ENCODE assay signal across 18 cellular contexts in genomic region chr20:33431797-33432381, GRCh38. TPM values are rescaled to one million over a fixed set of nuclear protein-coding genes. Genes with fewer than 3 reads are reported as not detected.
DNase-seq lines count a peak whose midpoint lies in the region; ATAC-seq, FAIRE-seq and TF ChIP-seq lines count a peak whose summit lies in the region.
"Had no signal": no experiment of that assay in that cellular context is flagged by ENCODE, and none has a peak within 500 bp of the region (broad histone marks: within the 10 kb centered on the region; RNA-seq: fewer than 3 reads in every experiment).

No MANE protein-coding gene starts in this region.

- H3K36me3 ChIP-seq in HepG2 (replicated peaks in 1 of 2; ENCODE audit: control insufficient read depth in 1 of 2, insufficient read depth in 2 of 2, low read length in 2 of 2): peaks cover 3 to 6% of the 10 kb centered on the region in 2 experiments; a peak in 2 of 5 replicates
- H3K36me3 ChIP-seq in right lobe of liver: no peaks in the 10 kb centered on the region
- peaks cover 22% of the 10 kb centered on the region for H3K36me3 ChIP-seq in cardiac muscle cell
- H3K36me3 ChIP-seq: SJCRH30 had no signal

- no peak overlapping the region for H3K9ac ChIP-seq in HepG2 (ENCODE audit: insufficient read depth, low read depth, low read length)

- no peak overlapping the region for H3K4me2 ChIP-seq in HepG2 (ENCODE audit: low read depth, low read length)

- TF ChIP-seq EP300 in HepG2 (IDR thresholded peaks at IDR 0.05; ENCODE audit: low read depth in 2 of 2, low read length in 2 of 2) (no peak), HepG2 (CRISPR knock-in tag; IDR thresholded peaks at IDR 0.05; ENCODE audit: borderline replicate concordance) (no peak)

- TF ChIP-seq CTCF in HepG2 (CRISPR knock-in tag; IDR thresholded peaks at IDR 0.05) (no peak), right lobe of liver (IDR thresholded peaks at IDR 0.05) (no peak), cardiac muscle cell (IDR thresholded peaks at IDR 0.05; ENCODE audit: low read depth, low read length) (no peak), progenitor cell of endocrine pancreas (IDR thresholded peaks at IDR 0.05; ENCODE audit: unreplicated experiment) (no peak), endothelial cell (IDR thresholded peaks at IDR 0.05; ENCODE audit: unreplicated experiment) (no peak)

- H3K36me3 Mint-ChIP-seq in progenitor cell of endocrine pancreas (ENCODE audit: insufficient read depth): no peaks in the 10 kb centered on the region
- H3K36me3 Mint-ChIP-seq in endothelial cell (ENCODE audit: low read depth, unreplicated experiment): no peaks in the 10 kb centered on the region

- BruUV-seq in HepG2 (replicated peaks; lab: Mats Ljungman, UMichigan): no TSS peak

- POLR2A ChIA-PET in HepG2 (lab: Yijun Ruan, JAX): interaction anchor here (1.5 kb wide), 1 partner anchor 11 kb away, joined by 8 read pairs; the partner anchor contains the start of gene SNTA1

- H3K4me3 ChIP-seq in HepG2 (replicated peaks in 1 of 3; ENCODE audit: insufficient read depth in 1 of 3, low read depth in 2 of 3, low read length in 3 of 3): no peak overlapping the region
- no peak overlapping the region for H3K4me3 ChIP-seq in right lobe of liver
- no peak overlapping the region for H3K4me3 ChIP-seq in cardiac muscle cell
- H3K4me3 ChIP-seq: HAP-1, SJCRH30 had no signal

- WGBS in HepG2 (ENCODE audit: low lambda C conversion rate): 78% methylated on average over 5 of the region's 5 CpGs
- WGBS in right lobe of liver (ENCODE audit: insufficient coverage, low coverage, low lambda C conversion rate, missing lambda C conversion rate): 69% methylated on average over 2 of the region's 5 CpGs

- H3K4me1 ChIP-seq in HepG2 (ENCODE audit: insufficient read depth, low read length): peaks cover 9% of the 10 kb centered on the region
- no peaks in the 10 kb centered on the region for H3K4me1 ChIP-seq in right lobe of liver
- H3K4me1 ChIP-seq in cardiac muscle cell (ENCODE audit: low read depth): peaks cover 14% of the 10 kb centered on the region
- H3K4me1 ChIP-seq: HAP-1, SJCRH30 had no signal

- CTCF ChIA-PET in HepG2 (lab: Yijun Ruan, JAX; ENCODE audit: low intra/inter-chr PET ratio, low total read pairs): no interaction called here

- TF ChIP-seq POLR2A in HepG2 (IDR thresholded peaks at IDR 0.05; ENCODE audit: insufficient read depth in 1 of 2, low read depth in 2 of 2, low read length in 2 of 2): no peak
- no peak for TF ChIP-seq POLR2A in right lobe of liver (IDR thresholded peaks at IDR 0.05)

- no peaks in the 10 kb centered on the region for H4K20me1 ChIP-seq in HepG2 (ENCODE audit: insufficient read depth, low read length)

- H3K27me3 Mint-ChIP-seq in progenitor cell of endocrine pancreas (no peaks in the 10 kb centered on the region), endothelial cell (ENCODE audit: unreplicated experiment) (peaks cover 2% of the 10 kb centered on the region)
- H3K27me3 Mint-ChIP-seq: activated naive CD4-positive, alpha-beta T cell treated with anti-CD3 and anti-CD28 coated beads, Interleukin-2, amount 50 U/mL, for 24 hours; CD8-positive, alpha-beta memory T cell had no signal

- no peak for TF ChIP-seq RAD21 in HepG2 (CRISPR knock-in tag; IDR thresholded peaks at IDR 0.05)

- no peak overlapping the region for H2AFZ ChIP-seq in HepG2 (ENCODE audit: low read length)

- no peaks in the 10 kb centered on the region for H3K9me3 ChIP-seq in HepG2 (ENCODE audit: low read length)
- no peaks in the 10 kb centered on the region for H3K9me3 ChIP-seq in right lobe of liver
- no peaks in the 10 kb centered on the region for H3K9me3 ChIP-seq in cardiac muscle cell (ENCODE audit: low read depth)
- H3K9me3 ChIP-seq: HAP-1, SJCRH30 had no signal

- no peak for FAIRE-seq in HepG2 (lab: Jason Lieb, UNC)
- FAIRE-seq in GM19239 (lab: Jason Lieb, UNC): no peak
- FAIRE-seq: A204.1 had no signal

- intact Hi-C loops in HepG2 (cut with micrococcal nuclease; ENCODE audit: unreplicated experiment): no loop called here
- intact Hi-C loops in right lobe of liver (cut with DNase I): no loop called here

- no peaks in the 10 kb centered on the region for H3K79me2 ChIP-seq in HepG2 (ENCODE audit: insufficient read depth, low read length)

- H3K9me3 Mint-ChIP-seq in progenitor cell of endocrine pancreas (ENCODE audit: low read depth) (no peaks in the 10 kb centered on the region), endothelial cell (ENCODE audit: unreplicated experiment) (no peaks in the 10 kb centered on the region)
- H3K9me3 Mint-ChIP-seq: activated naive CD4-positive, alpha-beta T cell treated with anti-CD3 and anti-CD28 coated beads, Interleukin-2, amount 50 U/mL, for 24 hours; CD8-positive, alpha-beta memory T cell had no signal

- no peaks in the 10 kb centered on the region for H3K27me3 ChIP-seq in HepG2 (ENCODE audit: control insufficient read depth in 1 of 2, insufficient read depth in 2 of 2, low read length in 2 of 2)
- H3K27me3 ChIP-seq in right lobe of liver: no peaks in the 10 kb centered on the region
- H3K27me3 ChIP-seq in cardiac muscle cell: no peaks in the 10 kb centered on the region
- H3K27me3 ChIP-seq: SJCRH30 had no signal

- DNase-seq in HepG2 (ENCODE audit: low spot score): peak; percentile 42
- no peak for DNase-seq in right lobe of liver
- DNase-seq in cardiac muscle cell (ENCODE audit: low read depth in 1 of 2, low spot score in 1 of 2): peak in 1 of 2 donors; percentile 35
- no peak for DNase-seq in progenitor cell of endocrine pancreas (ENCODE audit: low spot score, unreplicated experiment)
- DNase-seq in GM19239 (ENCODE audit: insufficient read length, low spot score): no peak
- DNase-seq in endothelial cell (ENCODE audit: low spot score): no peak
- DNase-seq: activated CD4-positive, alpha-beta T cell treated with anti-CD3 and anti-CD28 coated beads for 48 hours; CD8-positive, alpha-beta memory T cell; EL; left colon; NCI-H1930; NCI-H446 treated with DMSO at 0.1 percent for 48 hours; SJCRH30 had no signal

- H3K27ac ChIP-seq in HepG2 (ENCODE audit: extremely low read length, insufficient read depth, low read length): no peak overlapping the region
- H3K27ac ChIP-seq in right lobe of liver: no peak overlapping the region
- H3K27ac ChIP-seq in cardiac muscle cell: peak overlapping the region; percentile 68
- H3K27ac ChIP-seq: SJCRH30 had no signal

- no peak for ATAC-seq in HepG2
- ATAC-seq in right lobe of liver: no peak
- ATAC-seq in HG03095 (IDR thresholded peaks at IDR 0.05; ENCODE audit: unreplicated experiment): no peak
- no peak for ATAC-seq in HG03469 (IDR thresholded peaks at IDR 0.05; ENCODE audit: unreplicated experiment)
- ATAC-seq: left colon had no signal

- H3K27ac Mint-ChIP-seq in progenitor cell of endocrine pancreas (peak overlapping the region; percentile 7), endothelial cell (ENCODE audit: unreplicated experiment) (no peak overlapping the region)
- H3K27ac Mint-ChIP-seq: activated naive CD4-positive, alpha-beta T cell treated with anti-CD3 and anti-CD28 coated beads, Interleukin-2, amount 50 U/mL, for 24 hours had no signal

- H3K4me1 Mint-ChIP-seq in progenitor cell of endocrine pancreas (ENCODE audit: low read depth) (no peaks in the 10 kb centered on the region), endothelial cell (ENCODE audit: unreplicated experiment) (no peaks in the 10 kb centered on the region)
- H3K4me1 Mint-ChIP-seq: activated naive CD4-positive, alpha-beta T cell treated with anti-CD3 and anti-CD28 coated beads, Interleukin-2, amount 50 U/mL, for 24 hours; CD8-positive, alpha-beta memory T cell had no signal

- H3K4me3 Mint-ChIP-seq in progenitor cell of endocrine pancreas (ENCODE audit: low read depth) (no peak overlapping the region), endothelial cell (ENCODE audit: unreplicated experiment) (no peak overlapping the region)
- H3K4me3 Mint-ChIP-seq: activated naive CD4-positive, alpha-beta T cell treated with anti-CD3 and anti-CD28 coated beads, Interleukin-2, amount 50 U/mL, for 24 hours; CD8-positive, alpha-beta memory T cell had no signal

- in situ Hi-C loops in HepG2 (cut with HindIII; ENCODE audit: extremely low pct_ligation_motif_present, low pct_unique_long_range_greater_than_20kb): no loop called here

RNA-seq across cellular contexts. Expression of gene SNTA1, which starts 11.7 kb away (rescaled TPM):
- total RNA-seq in HepG2 (2016; rRNA removed; fragmentation: Illumina TruSeq; extraction: Trizol) (14.8 and 16.4 TPM in 2 replicates), right lobe of liver (10 to 100 TPM in 2 of 6 experiments, 1 to 10 TPM in 4; 6.5 to 13.3 (median 8.1) TPM), cardiac muscle cell (408 and 409 TPM in 2 replicates), progenitor cell of endocrine pancreas (5.8 and 6.7 TPM in 2 replicates), endothelial cell (ENCODE audit: unreplicated experiment) (1.6 TPM)
- total RNA-seq in HepG2 (2016; cell fraction: cytosol; rRNA removed; fragmentation: Illumina TruSeq; extraction: Trizol; ENCODE audit: low read depth): 21.1 and 21.6 TPM in 2 replicates
- total RNA-seq in HepG2 (2016; cell fraction: insoluble cytoplasmic fraction; rRNA removed; fragmentation: Illumina TruSeq; extraction: Trizol): 13.2 and 16.1 TPM in 2 replicates
- 33.7 and 34.5 TPM in 2 replicates for total RNA-seq in HepG2 (2016; cell fraction: membrane; rRNA removed; fragmentation: Illumina TruSeq; extraction: Trizol)
- 7.4 and 8.0 TPM in 2 replicates for total RNA-seq in HepG2 (2016; cell fraction: nucleus; rRNA removed; fragmentation: Illumina TruSeq; extraction: Trizol)
- polyA plus RNA-seq in HepG2 (2011; rRNA removed) (18.3 and 21.2 TPM in 2 replicates), cardiac muscle cell (329 and 393 TPM in 2 replicates)
- 18.9 and 24.9 TPM in 2 replicates for polyA plus RNA-seq in HepG2 (2011; cell fraction: cytosol; rRNA removed)
- 15.4 and 17.2 TPM in 2 replicates for polyA plus RNA-seq in HepG2 (2011; cell fraction: nucleus; rRNA removed)
- polyA plus RNA-seq in HepG2 (2012): 9.0 and 11.0 TPM in 2 replicates
- polyA plus RNA-seq in HepG2 (2016; cell fraction: cytosol; fragmentation: Illumina TruSeq; extraction: Trizol; ENCODE audit: low read depth): 26.2 and 27.1 TPM in 2 replicates
- polyA plus RNA-seq in HepG2 (2016; cell fraction: insoluble cytoplasmic fraction; fragmentation: Illumina TruSeq; extraction: Trizol; ENCODE audit: low read depth): 14.6 and 16.1 TPM in 2 replicates
- polyA plus RNA-seq in HepG2 (2016; cell fraction: membrane; fragmentation: Illumina TruSeq; extraction: Trizol; ENCODE audit: low read depth): 32.9 and 35.0 TPM in 2 replicates
- polyA plus RNA-seq in HepG2 (2016; cell fraction: nucleus; fragmentation: Illumina TruSeq; extraction: Trizol; ENCODE audit: insufficient read depth, low read depth): 13.5 and 15.1 TPM in 2 replicates
- polyA minus RNA-seq in HepG2 (2011; rRNA and poly(A)+ RNA removed; ENCODE audit: low replicate concordance): 11.3 and 23.6 TPM in 2 replicates
- 10.6 and 10.7 TPM in 2 replicates for polyA minus RNA-seq in HepG2 (2011; cell fraction: cytosol; rRNA and poly(A)+ RNA removed)
- 3.6 and 4.5 TPM in 2 replicates for polyA minus RNA-seq in HepG2 (2011; cell fraction: nucleus; rRNA and poly(A)+ RNA removed)

RNA-seq across cellular contexts. Expression of gene CDK5RAP1, which starts 30.6 kb away (rescaled TPM):
- 98.2 and 104 TPM in 2 replicates for total RNA-seq in HepG2 (2016; rRNA removed; fragmentation: Illumina TruSeq; extraction: Trizol)
- total RNA-seq in HepG2 (2016; cell fraction: cytosol; rRNA removed; fragmentation: Illumina TruSeq; extraction: Trizol; ENCODE audit: low read depth): 18.5 and 25.5 TPM in 2 replicates
- 93.5 and 105 TPM in 2 replicates for total RNA-seq in HepG2 (2016; cell fraction: insoluble cytoplasmic fraction; rRNA removed; fragmentation: Illumina TruSeq; extraction: Trizol)
- 26.4 and 27.7 TPM in 2 replicates for total RNA-seq in HepG2 (2016; cell fraction: membrane; rRNA removed; fragmentation: Illumina TruSeq; extraction: Trizol)
- total RNA-seq in HepG2 (2016; cell fraction: nucleus; rRNA removed; fragmentation: Illumina TruSeq; extraction: Trizol): 58.6 and 74.7 TPM in 2 replicates
- 52.9 and 53.6 TPM in 2 replicates for polyA plus RNA-seq in HepG2 (2011; rRNA removed)
- polyA plus RNA-seq in HepG2 (2011; cell fraction: cytosol; rRNA removed): 47.3 and 49.4 TPM in 2 replicates
- polyA plus RNA-seq in HepG2 (2011; cell fraction: nucleus; rRNA removed): 76.2 and 82.6 TPM in 2 replicates
- polyA plus RNA-seq in HepG2 (2012): 44.4 and 51.1 TPM in 2 replicates
- polyA plus RNA-seq in HepG2 (2016; cell fraction: cytosol; fragmentation: Illumina TruSeq; extraction: Trizol; ENCODE audit: low read depth): 10.1 and 10.8 TPM in 2 replicates
- 79.4 and 80.6 TPM in 2 replicates for polyA plus RNA-seq in HepG2 (2016; cell fraction: insoluble cytoplasmic fraction; fragmentation: Illumina TruSeq; extraction: Trizol; ENCODE audit: low read depth)
- polyA plus RNA-seq in HepG2 (2016; cell fraction: membrane; fragmentation: Illumina TruSeq; extraction: Trizol; ENCODE audit: low read depth): 13.2 and 15.4 TPM in 2 replicates
- 158 TPM in 2 replicates for polyA plus RNA-seq in HepG2 (2016; cell fraction: nucleus; fragmentation: Illumina TruSeq; extraction: Trizol; ENCODE audit: insufficient read depth, low read depth)
- polyA minus RNA-seq in HepG2 (2011; rRNA and poly(A)+ RNA removed; ENCODE audit: low replicate concordance): 54.6 and 84.0 TPM in 2 replicates
- 22.6 and 31.7 TPM in 2 replicates for polyA minus RNA-seq in HepG2 (2011; cell fraction: cytosol; rRNA and poly(A)+ RNA removed)
- 50.5 and 51.2 TPM in 2 replicates for polyA minus RNA-seq in HepG2 (2011; cell fraction: nucleus; rRNA and poly(A)+ RNA removed)
- total RNA-seq in right lobe of liver: 10 to 100 TPM; 10.9 to 21.6 (median 14.0) TPM
- 24.1 and 37.9 TPM in 2 replicates for total RNA-seq in cardiac muscle cell
- 47.8 and 52.3 TPM in 2 replicates for polyA plus RNA-seq in cardiac muscle cell
- 59.6 and 63.7 TPM in 2 replicates for total RNA-seq in progenitor cell of endocrine pancreas
- 42.7 TPM for total RNA-seq in endothelial cell (ENCODE audit: unreplicated experiment)

RNA-seq across cellular contexts. Expression of gene CBFA2T2, which starts 58.0 kb away (rescaled TPM):
- total RNA-seq in HepG2 (2016; rRNA removed; fragmentation: Illumina TruSeq; extraction: Trizol): 6.3 and 7.3 TPM in 2 replicates
- total RNA-seq in HepG2 (2016; cell fraction: cytosol; rRNA removed; fragmentation: Illumina TruSeq; extraction: Trizol; ENCODE audit: low read depth): 25.1 and 25.7 TPM in 2 replicates
- 6.0 and 6.8 TPM in 2 replicates for total RNA-seq in HepG2 (2016; cell fraction: insoluble cytoplasmic fraction; rRNA removed; fragmentation: Illumina TruSeq; extraction: Trizol)
- 9.8 and 12.2 TPM in 2 replicates for total RNA-seq in HepG2 (2016; cell fraction: membrane; rRNA removed; fragmentation: Illumina TruSeq; extraction: Trizol)
- total RNA-seq in HepG2 (2016; cell fraction: nucleus; rRNA removed; fragmentation: Illumina TruSeq; extraction: Trizol): 7.8 and 8.4 TPM in 2 replicates
- 20.8 and 21.2 TPM in 2 replicates for polyA plus RNA-seq in HepG2 (2011; rRNA removed)
- 13.2 and 14.1 TPM in 2 replicates for polyA plus RNA-seq in HepG2 (2011; cell fraction: cytosol; rRNA removed)
- polyA plus RNA-seq in HepG2 (2011; cell fraction: nucleus; rRNA removed): 31.7 and 33.2 TPM in 2 replicates
- 10.5 and 11.1 TPM in 2 replicates for polyA plus RNA-seq in HepG2 (2012)
- polyA plus RNA-seq in HepG2 (2016; cell fraction: cytosol; fragmentation: Illumina TruSeq; extraction: Trizol; ENCODE audit: low read depth): 1.3 and 2.1 TPM in 2 replicates
- 8.7 and 11.6 TPM in 2 replicates for polyA plus RNA-seq in HepG2 (2016; cell fraction: insoluble cytoplasmic fraction; fragmentation: Illumina TruSeq; extraction: Trizol; ENCODE audit: low read depth)
- 4.1 and 4.7 TPM in 2 replicates for polyA plus RNA-seq in HepG2 (2016; cell fraction: membrane; fragmentation: Illumina TruSeq; extraction: Trizol; ENCODE audit: low read depth)
- 20.8 and 24.2 TPM in 2 replicates for polyA plus RNA-seq in HepG2 (2016; cell fraction: nucleus; fragmentation: Illumina TruSeq; extraction: Trizol; ENCODE audit: insufficient read depth, low read depth)
- polyA minus RNA-seq in HepG2 (2011; rRNA and poly(A)+ RNA removed; ENCODE audit: low replicate concordance): 20.8 and 48.6 TPM in 2 replicates
- 24.4 TPM in 2 replicates for polyA minus RNA-seq in HepG2 (2011; cell fraction: cytosol; rRNA and poly(A)+ RNA removed)
- 17.0 and 21.1 TPM in 2 replicates for polyA minus RNA-seq in HepG2 (2011; cell fraction: nucleus; rRNA and poly(A)+ RNA removed)
- total RNA-seq in right lobe of liver: 1 to 10 TPM; 4.5 to 7.3 (median 5.6) TPM
- total RNA-seq in cardiac muscle cell: 28.1 and 53.1 TPM in 2 replicates
- 36.7 and 57.0 TPM in 2 replicates for polyA plus RNA-seq in cardiac muscle cell
- 51.3 and 58.1 TPM in 2 replicates for total RNA-seq in progenitor cell of endocrine pancreas
- 17.5 TPM for total RNA-seq in endothelial cell (ENCODE audit: unreplicated experiment)

Comparison
In these comparisons a context has a peak if more than half of its experiments do, and no peak if none do; other contexts are left out.
1. RNA of gene SNTA1, which starts 11.7 kb away (total RNA-seq): 408 to 409 TPM in cardiac muscle cell; 7.4 to 34.5 TPM in HepG2, 6.5 to 13.3 TPM in right lobe of liver, 5.8 to 6.7 TPM in progenitor cell of endocrine pancreas and 1.6 TPM in endothelial cell (single experiment); every median in the first group is over 10 times any median in the second.